In genomic region chr17:5485270-5486205, GRCh38 we compare ENCODE assay signal across 8 cellular contexts. TPM values are rescaled to one million over a fixed set of nuclear protein-coding genes. Genes with fewer than 3 reads are reported as not detected.
DNase-seq lines count a peak whose midpoint lies in the region; ATAC-seq and TF ChIP-seq lines count a peak whose summit lies in the region.

DERL2 (minus strand) TSS chr17:5486178; CDS start chr17:5486161, 17 bp downstream.

- peak within 1 kb of the TSS; percentile 100 for H3K4me3 ChIP-seq in HUES48 (ENCODE audit: low read depth, low read length)
- peak within 1 kb of the TSS; percentile 65 to 96 (median 87) for H3K4me3 ChIP-seq in heart right ventricle
- peak within 1 kb of the TSS; percentile 67 to 68 for H3K4me3 ChIP-seq in prostate gland

- H3K9ac ChIP-seq in HUES48 (ENCODE audit: low read depth, low read length) = peak within 1 kb of the TSS; percentile 95

- peak within 1 kb of the TSS; percentile 98 for H3K4me3 Mint-ChIP-seq in activated naive CD8-positive, alpha-beta T cell

- no peaks in the 10 kb centered on the region for H3K27me3 Mint-ChIP-seq in activated naive CD8-positive, alpha-beta T cell

- H3K36me3 ChIP-seq in HUES48 (ENCODE audit: control insufficient read depth, insufficient read depth, low read length) (peaks cover 71% of the 10 kb centered on the region), heart right ventricle (peaks cover 0 to 71% (median 25%) of the 10 kb centered on the region in 9 donors), prostate gland (no peaks in the 10 kb centered on the region)

- TF ChIP-seq CTCF in heart right ventricle (IDR thresholded peaks at IDR 0.05) = no peak
- no peak for TF ChIP-seq CTCF in prostate gland (IDR thresholded peaks at IDR 0.05)

- peak; percentile 17 for ATAC-seq in GM21381 (IDR thresholded peaks at IDR 0.05; ENCODE audit: unreplicated experiment)
- peak in 7 of 8 donors; percentile 0 to 59 (median 9) for ATAC-seq in heart right ventricle
- no peak for ATAC-seq in GM19463 (IDR thresholded peaks at IDR 0.05; ENCODE audit: unreplicated experiment)
- ATAC-seq in HG03159 (IDR thresholded peaks at IDR 0.05; ENCODE audit: unreplicated experiment) = no peak

- no peak for TF ChIP-seq POLR2A in prostate gland (IDR thresholded peaks at IDR 0.05)

- peak within 1 kb of the TSS; percentile 97 for H3K27ac Mint-ChIP-seq in activated naive CD8-positive, alpha-beta T cell

- H3K9me3 ChIP-seq in HUES48 (ENCODE audit: control insufficient read depth, insufficient read depth, low read length) = no peaks in the 10 kb centered on the region
- no peaks in the 10 kb centered on the region for H3K9me3 ChIP-seq in heart right ventricle
- H3K9me3 ChIP-seq in prostate gland = no peaks in the 10 kb centered on the region

- H3K36me3 Mint-ChIP-seq in activated naive CD8-positive, alpha-beta T cell = peaks cover 16% of the 10 kb centered on the region

- H3K4me1 ChIP-seq in HUES48 (ENCODE audit: control insufficient read depth, insufficient read depth, low read length) (peaks cover 5% of the 10 kb centered on the region; the same call in 1 of the 2 replicates), heart right ventricle (peaks cover 4 to 42% (median 31%) of the 10 kb centered on the region in 9 donors), prostate gland (replicated peaks) (no peaks in the 10 kb centered on the region)

- peaks cover 62% of the 10 kb centered on the region for H3K4me1 Mint-ChIP-seq in activated naive CD8-positive, alpha-beta T cell (ENCODE audit: low read depth)

- intact Hi-C loops in heart right ventricle (cut with DNase I) (loop anchor here in 1 of 10 donors (2.0 kb wide), 1 partner anchor 67 kb away; the partner anchor contains the start of gene NUP88), prostate gland (cut with DNase I) (no loop called here)

- DNase-seq in EL (peak; percentile 70), heart right ventricle (no peak), prostate gland (ENCODE audit: low spot score) (peak; percentile 7)

- H3K27ac ChIP-seq in HUES48 (ENCODE audit: low read depth, low read length) (peak within 1 kb of the TSS; percentile 98), heart right ventricle (peak within 1 kb of the TSS; percentile 97 to 100 (median 100)), prostate gland (peak within 1 kb of the TSS; percentile 99 to 100)

- H3K9me3 Mint-ChIP-seq in activated naive CD8-positive, alpha-beta T cell (ENCODE audit: low read depth) = no peaks in the 10 kb centered on the region

- WGBS in heart right ventricle, 2 donors = 5% methylated on average over 28 to 29 of the region's 29 CpGs
- WGBS in prostate gland = 5% methylated on average over 26 of the region's 29 CpGs

- H3K27me3 ChIP-seq in HUES48 (ENCODE audit: control insufficient read depth, insufficient read depth, low read length) (no peaks in the 10 kb centered on the region), heart right ventricle (no peaks in the 10 kb centered on the region), prostate gland (replicated peaks; ENCODE audit: insufficient read depth) (no peaks in the 10 kb centered on the region)

RNA-seq across cellular contexts. Expression of gene DERL2, which starts in this region (rescaled TPM):
- 10 to 100 TPM; 18.4 to 41.7 (median 27.2) TPM for total RNA-seq in heart right ventricle
- 10 to 100 TPM; 41.9 to 57.2 TPM for polyA plus RNA-seq in heart right ventricle
- 10 to 100 TPM; 37.9 to 47.3 TPM for total RNA-seq in prostate gland

Comparison
In these comparisons a context has a peak if more than half of its experiments do, and no peak if none do; other contexts are left out.
1. DNase-seq: peak in EL (single experiment) and prostate gland (single experiment); none in heart right ventricle (0 of 2).
2. ATAC-seq: peak in GM21381 (single experiment) and heart right ventricle (7 of 8); none in GM19463 (single experiment) and HG03159 (single experiment).
3. Peak in every context shown above with its lines, with median percentiles within 50 percentile points of each other: H3K27ac ChIP-seq and H3K4me3 ChIP-seq.